Comparison of ENCODE assay signal across 5 cellular contexts in genomic region chr3:8838239-8838638, GRCh38.
"Had no signal": no experiment of that assay in that cellular context is flagged by ENCODE, and none has a peak within 500 bp of the region (broad histone marks: within the 10 kb centered on the region; RNA-seq: fewer than 3 reads in every experiment).

No MANE protein-coding gene starts in this region.

- H3K4me2 ChIP-seq: GM23338 had no signal

- DNase-seq: H9, HCEC 1CT had no signal

- H3K27ac ChIP-seq: HL-60 had no signal

- ATAC-seq: GM23338, HepG2 had no signal

- H2AFZ ChIP-seq: GM23338 had no signal

- H3K4me3 ChIP-seq: GM23338 had no signal
